1 cellular context compared by ENCODE assay signal in the genomic region with DNA sequence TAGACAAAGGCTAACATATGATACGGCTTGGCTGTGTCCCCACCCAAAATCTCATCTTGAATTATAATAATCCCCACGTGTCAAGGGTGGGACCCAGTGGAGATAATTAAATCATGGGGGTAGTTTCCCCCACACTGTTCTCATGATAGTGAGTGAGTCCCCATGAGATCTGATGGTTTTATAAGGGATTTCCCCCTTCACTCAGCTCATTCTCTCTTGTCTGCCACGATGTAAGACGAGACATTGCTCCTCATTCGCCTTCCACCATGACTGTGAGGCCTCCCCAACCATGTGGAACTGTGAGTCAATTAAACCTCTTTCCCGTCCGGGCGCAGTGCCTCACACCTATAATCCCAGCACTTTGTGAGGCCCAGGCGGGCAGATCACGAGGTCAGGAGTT.
A peak's percentile ranks its signal among the peaks of the same experiment; 100 is the strongest.
TF ChIP-seq lines count a peak whose summit lies in the region.

No MANE protein-coding gene starts in this region.

TF ChIP-seq in GM12878, 131 proteins besides CTCF, POLR2A, EP300 and RAD21 (continued from another document):
- TF ChIP-seq, protein P1, sequence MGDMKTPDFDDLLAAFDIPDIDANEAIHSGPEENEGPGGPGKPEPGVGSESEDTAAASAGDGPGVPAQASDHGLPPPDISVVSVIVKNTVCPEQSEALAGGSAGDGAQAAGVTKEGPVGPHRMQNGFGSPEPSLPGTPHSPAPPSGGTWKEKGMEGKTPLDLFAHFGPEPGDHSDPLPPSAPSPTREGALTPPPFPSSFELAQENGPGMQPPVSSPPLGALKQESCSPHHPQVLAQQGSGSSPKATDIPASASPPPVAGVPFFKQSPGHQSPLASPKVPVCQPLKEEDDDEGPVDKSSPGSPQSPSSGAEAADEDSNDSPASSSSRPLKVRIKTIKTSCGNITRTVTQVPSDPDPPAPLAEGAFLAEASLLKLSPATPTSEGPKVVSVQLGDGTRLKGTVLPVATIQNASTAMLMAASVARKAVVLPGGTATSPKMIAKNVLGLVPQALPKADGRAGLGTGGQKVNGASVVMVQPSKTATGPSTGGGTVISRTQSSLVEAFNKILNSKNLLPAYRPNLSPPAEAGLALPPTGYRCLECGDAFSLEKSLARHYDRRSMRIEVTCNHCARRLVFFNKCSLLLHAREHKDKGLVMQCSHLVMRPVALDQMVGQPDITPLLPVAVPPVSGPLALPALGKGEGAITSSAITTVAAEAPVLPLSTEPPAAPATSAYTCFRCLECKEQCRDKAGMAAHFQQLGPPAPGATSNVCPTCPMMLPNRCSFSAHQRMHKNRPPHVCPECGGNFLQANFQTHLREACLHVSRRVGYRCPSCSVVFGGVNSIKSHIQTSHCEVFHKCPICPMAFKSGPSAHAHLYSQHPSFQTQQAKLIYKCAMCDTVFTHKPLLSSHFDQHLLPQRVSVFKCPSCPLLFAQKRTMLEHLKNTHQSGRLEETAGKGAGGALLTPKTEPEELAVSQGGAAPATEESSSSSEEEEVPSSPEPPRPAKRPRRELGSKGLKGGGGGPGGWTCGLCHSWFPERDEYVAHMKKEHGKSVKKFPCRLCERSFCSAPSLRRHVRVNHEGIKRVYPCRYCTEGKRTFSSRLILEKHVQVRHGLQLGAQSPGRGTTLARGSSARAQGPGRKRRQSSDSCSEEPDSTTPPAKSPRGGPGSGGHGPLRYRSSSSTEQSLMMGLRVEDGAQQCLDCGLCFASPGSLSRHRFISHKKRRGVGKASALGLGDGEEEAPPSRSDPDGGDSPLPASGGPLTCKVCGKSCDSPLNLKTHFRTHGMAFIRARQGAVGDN (IDR thresholded peaks at IDR 0.05): 0 out of 2 replicates have a peak, but pooled peaks have one; percentile 34
- TF ChIP-seq MLLT1 (IDR thresholded peaks at IDR 0.05) (0 out of 2 replicates have a peak, but pooled peaks have one; percentile 38), IKZF2 (IDR thresholded peaks at IDR 0.05) (peak; percentile 11 to 19; a peak in 1 of 4 replicates)
